ENCODE assay signal across 8 cellular contexts in genomic region chr1:6108937-6109636, GRCh38.
A peak's percentile ranks its signal among the peaks of the same experiment; 100 is the strongest.
DNase-seq lines count a peak whose midpoint lies in the region; ATAC-seq and TF ChIP-seq lines count a peak whose summit lies in the region.

No MANE protein-coding gene starts in this region.

- H3K4me3 ChIP-seq in fibroblast of the aortic adventitia (ENCODE audit: low read depth, low read length): no peak overlapping the region

- peak; percentile 40 for TF ChIP-seq CTCF in fibroblast of the aortic adventitia (IDR thresholded peaks at IDR 0.05; ENCODE audit: insufficient read depth, low read length)
- TF ChIP-seq CTCF in omental fat pad (IDR thresholded peaks at IDR 0.05): no peak

- ATAC-seq in omental fat pad (ENCODE audit: low FRiP score): no peak

- peak; percentile 61 for DNase-seq in ACHN
- DNase-seq in G401 (ENCODE audit: low spot score): peak; percentile 10
- peak; percentile 89 for DNase-seq in NCI-H1092 (lab: John Stamatoyannopoulos, UW)
- peak; percentile 72 for DNase-seq in UCSD-AML1 (lab: John Stamatoyannopoulos, UW; ENCODE audit: unreplicated experiment)
- DNase-seq in fibroblast of the aortic adventitia (ENCODE audit: low read depth): peak; percentile 30
- DNase-seq in stimulated activated CD4-positive, alpha-beta T cell treated with anti-CD3 and anti-CD28 coated beads, Interleukin-15, amount 100 ng/mL, for 48 hours (ENCODE audit: low read depth in 2 of 2): peak; percentile 21 to 27
- DNase-seq in omental fat pad (ENCODE audit: low spot score): no peak
- no peak for DNase-seq in activated gamma-delta T cell (lab: John Stamatoyannopoulos, UW)

- in situ Hi-C loops in ACHN (cut with HindIII; ENCODE audit: low pct_ligation_motif_present, low pct_unique_long_range_greater_than_20kb, low sequenced_read_pairs) (no loop called here), G401 (cut with HindIII; ENCODE audit: low sequenced_read_pairs) (no loop called here)

Comparison
In these comparisons a context has a peak if more than half of its experiments do, and no peak if none do; other contexts are left out.
1. DNase-seq: peak in ACHN (single experiment), G401 (single experiment), NCI-H1092 (single experiment), UCSD-AML1 (single experiment), fibroblast of the aortic adventitia (single experiment) and stimulated activated CD4-positive, alpha-beta T cell treated with anti-CD3 and anti-CD28 coated beads, Interleukin-15, amount 100 ng/mL, for 48 hours (2 of 2); none in omental fat pad (single experiment) and activated gamma-delta T cell (single experiment).